ENCODE assay signal across 1 cellular context in the genomic region with DNA sequence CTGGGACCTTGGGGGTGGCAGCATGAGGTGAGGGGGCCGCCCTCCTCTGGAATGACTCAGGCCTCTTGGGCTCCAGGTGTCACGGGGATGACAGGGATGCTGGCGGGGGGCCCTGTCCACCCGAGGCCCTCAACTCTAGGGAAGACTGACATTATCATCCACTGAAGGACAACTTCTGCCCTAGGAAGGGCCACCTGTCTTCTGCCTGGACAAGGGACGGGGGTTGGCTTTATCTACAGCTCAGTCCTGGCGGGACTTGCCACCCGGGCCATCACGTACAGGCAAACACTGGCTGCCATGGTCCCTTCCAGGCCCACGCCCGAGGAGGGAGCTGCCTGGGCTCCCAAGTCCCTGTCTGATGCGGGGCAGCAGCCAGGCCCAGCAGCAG.
TF ChIP-seq lines count a peak whose summit lies in the region.

No MANE protein-coding gene starts in this region.

TF ChIP-seq in IMR-90, 13 proteins besides CTCF, POLR2A, EP300 and RAD21 (continued from another document):
- TF ChIP-seq RCOR1 (IDR thresholded peaks at IDR 0.05; ENCODE audit: insufficient replicate concordance, low read length) (no peak), CHD1 (IDR thresholded peaks at IDR 0.05; ENCODE audit: low read depth, low read length) (no peak), MAZ (IDR thresholded peaks at IDR 0.05; ENCODE audit: borderline replicate concordance, low read depth, low read length) (no peak), MXI1 (IDR thresholded peaks at IDR 0.05; ENCODE audit: borderline replicate concordance, low read depth, low read length) (no peak), MAFK (IDR thresholded peaks at IDR 0.05; ENCODE audit: low read depth, low read length) (no peak), SMC3 (IDR thresholded peaks at IDR 0.05; ENCODE audit: low read depth, low read length) (no peak), CEBPB (IDR thresholded peaks at IDR 0.05; ENCODE audit: low read depth, low read length) (no peak)
